In genomic region chr14:61277784-61278183, GRCh38 we compare ENCODE assay signal across 17 cellular contexts.
"Had no signal": no experiment of that assay in that cellular context is flagged by ENCODE, and none has a peak within 500 bp of the region (broad histone marks: within the 10 kb centered on the region; RNA-seq: fewer than 3 reads in every experiment).

No MANE protein-coding gene starts in this region.

- H3K4me3 Mint-ChIP-seq: activated naive CD8-positive, alpha-beta T cell treated with anti-CD3 and anti-CD28 coated beads, Interleukin-2, amount 10 ng/mL, durations not matched to agents 7 days and 5 days; activated T-helper 1 cell treated with anti-CD3 and anti-CD28 coated beads, Interleukin-12 subunit alpha, Interleukin-12 subunit beta, Interleukin-2, Interleukin-4 antibody, amounts not matched to agents 30 ng/mL and 10 ng/mL and 1 ng/mL, durations not matched to agents 14 hours and 24 hours and 36 hours; dendritic cell treated with granulocyte-macrophage colony-stimulating factor and Interleukin-4, amounts not matched to agents 40 ng/mL and 50 ng/mL, for 4 days; effector memory CD8-positive, alpha-beta T cell; naive thymus-derived CD8-positive, alpha-beta T cell; stimulated activated naive CD8-positive, alpha-beta T cell treated with anti-CD3 and anti-CD28 coated beads, Interleukin-15, Interleukin-2, amounts not matched to agents 100 ng/mL and 50 ng/mL, for 24 hours; T-helper 2 cell treated with Interferon-gamma antibody and Interleukin-4, amounts not matched to agents 5 μg/mL and 100 μg/mL, for 36 hours had no signal

- H3K4me3 ChIP-seq: gastroesophageal sphincter, heart right ventricle, right atrium auricular region had no signal

- H3K36me3 ChIP-seq: brain microvascular endothelial cell, gastroesophageal sphincter, heart right ventricle, right atrium auricular region had no signal

- DNase-seq: activated CD4-positive, alpha-beta T cell treated with anti-CD3 and anti-CD28 coated beads, Interleukin-2, amount 50 U/mL, for 1 hour; activated CD4-positive, CD25-positive, alpha-beta regulatory T cell; activated CD8-positive, alpha-beta memory T cell treated with anti-CD3 and anti-CD28 coated beads for 24 hours; activated naive CD8-positive, alpha-beta T cell treated with anti-CD3 and anti-CD28 coated beads, Interleukin-2, amount 10 ng/mL, durations not matched to agents 7 days and 5 days; anterior cingulate cortex; brain microvascular endothelial cell; effector memory CD8-positive, alpha-beta T cell; heart right ventricle; left colon; naive thymus-derived CD8-positive, alpha-beta T cell; posterior cingulate gyrus had no signal

- H3K9me3 Mint-ChIP-seq: activated naive CD8-positive, alpha-beta T cell treated with anti-CD3 and anti-CD28 coated beads, Interleukin-2, amount 10 ng/mL, durations not matched to agents 7 days and 5 days; activated T-helper 1 cell treated with anti-CD3 and anti-CD28 coated beads, Interleukin-12 subunit alpha, Interleukin-12 subunit beta, Interleukin-2, Interleukin-4 antibody, amounts not matched to agents 30 ng/mL and 10 ng/mL and 1 ng/mL, durations not matched to agents 14 hours and 24 hours and 36 hours; dendritic cell treated with granulocyte-macrophage colony-stimulating factor and Interleukin-4, amounts not matched to agents 40 ng/mL and 50 ng/mL, for 4 days; effector memory CD8-positive, alpha-beta T cell; naive thymus-derived CD8-positive, alpha-beta T cell; stimulated activated naive CD8-positive, alpha-beta T cell treated with anti-CD3 and anti-CD28 coated beads, Interleukin-15, Interleukin-2, amounts not matched to agents 100 ng/mL and 50 ng/mL, for 24 hours; T-helper 2 cell treated with Interferon-gamma antibody and Interleukin-4, amounts not matched to agents 5 μg/mL and 100 μg/mL, for 36 hours had no signal

- H3K27me3 ChIP-seq: brain microvascular endothelial cell, right atrium auricular region had no signal

- H3K36me3 Mint-ChIP-seq: activated naive CD8-positive, alpha-beta T cell treated with anti-CD3 and anti-CD28 coated beads, Interleukin-2, amount 10 ng/mL, durations not matched to agents 7 days and 5 days; naive thymus-derived CD8-positive, alpha-beta T cell had no signal

- H3K9me3 ChIP-seq: gastroesophageal sphincter, heart right ventricle, right atrium auricular region had no signal

- ATAC-seq: effector memory CD8-positive, alpha-beta T cell; gastroesophageal sphincter; heart right ventricle; left colon; naive thymus-derived CD8-positive, alpha-beta T cell had no signal

- H3K27ac ChIP-seq: brain microvascular endothelial cell, gastroesophageal sphincter, heart right ventricle, right atrium auricular region had no signal

- H3K27ac Mint-ChIP-seq: activated naive CD8-positive, alpha-beta T cell treated with anti-CD3 and anti-CD28 coated beads, Interleukin-2, amount 10 ng/mL, durations not matched to agents 7 days and 5 days; activated T-helper 1 cell treated with anti-CD3 and anti-CD28 coated beads, Interleukin-12 subunit alpha, Interleukin-12 subunit beta, Interleukin-2, Interleukin-4 antibody, amounts not matched to agents 30 ng/mL and 10 ng/mL and 1 ng/mL, durations not matched to agents 14 hours and 24 hours and 36 hours; dendritic cell treated with granulocyte-macrophage colony-stimulating factor and Interleukin-4, amounts not matched to agents 40 ng/mL and 50 ng/mL, for 4 days; effector memory CD8-positive, alpha-beta T cell; naive thymus-derived CD8-positive, alpha-beta T cell; stimulated activated naive CD8-positive, alpha-beta T cell treated with anti-CD3 and anti-CD28 coated beads, Interleukin-15, Interleukin-2, amounts not matched to agents 100 ng/mL and 50 ng/mL, for 24 hours; T-helper 2 cell treated with Interferon-gamma antibody and Interleukin-4, amounts not matched to agents 5 μg/mL and 100 μg/mL, for 36 hours had no signal
